11 cellular contexts compared by ENCODE assay signal in genomic region chr11:115927823-115928329, GRCh38.
A peak's percentile ranks its signal among the peaks of the same experiment; 100 is the strongest.
DNase-seq lines count a peak whose midpoint lies in the region; ATAC-seq and TF ChIP-seq lines count a peak whose summit lies in the region.
"Had no signal": no experiment of that assay in that cellular context is flagged by ENCODE, and none has a peak within 500 bp of the region (broad histone marks: within the 10 kb centered on the region; RNA-seq: fewer than 3 reads in every experiment).

No MANE protein-coding gene starts in this region.

- TF ChIP-seq CTCF in natural killer cell (IDR thresholded peaks at IDR 0.05) = no peak

- no peak overlapping the region for H3K27ac Mint-ChIP-seq in natural killer cell

- ATAC-seq in GM19025 (IDR thresholded peaks at IDR 0.05; ENCODE audit: low read depth, unreplicated experiment) (peak; percentile 45), GM21723 (IDR thresholded peaks at IDR 0.05; ENCODE audit: unreplicated experiment) (peak; percentile 47), HG03135 (IDR thresholded peaks at IDR 0.05; ENCODE audit: unreplicated experiment) (peak; percentile 40), natural killer cell (no peak)

- H3K27me3 Mint-ChIP-seq in natural killer cell (ENCODE audit: low read depth in 2 of 2) = peaks cover 0 to 4% of the 10 kb centered on the region in 2 donors

- peaks cover 0 to 13% of the 10 kb centered on the region in 2 donors for H3K4me1 Mint-ChIP-seq in natural killer cell

- DNase-seq in pons (ENCODE audit: low spot score) (peak; percentile 23), DMS53 (lab: John Stamatoyannopoulos, UW) (no peak), natural killer cell (no peak), NK-92 (lab: John Stamatoyannopoulos, UW; ENCODE audit: unreplicated experiment) (no peak), kidney tubule cell (ENCODE audit: low spot score) (no peak)
- DNase-seq: anterior cingulate cortex, NCI-H187, retina had no signal

- intact Hi-C loops in natural killer cell (cut with micrococcal nuclease) = no loop called here

- H3K4me3 Mint-ChIP-seq in natural killer cell = no peak overlapping the region

- peaks cover 0 to 6% of the 10 kb centered on the region in 2 donors for H3K9me3 Mint-ChIP-seq in natural killer cell

- H3K36me3 Mint-ChIP-seq in natural killer cell = no peaks in the 10 kb centered on the region

Comparison
In these comparisons a context has a peak if more than half of its experiments do, and no peak if none do; other contexts are left out.
1. ATAC-seq: peak in GM19025 (single experiment), GM21723 (single experiment) and HG03135 (single experiment); none in natural killer cell (0 of 3).